ENCODE assay signal across 1 cellular context in genomic region chr1:163357378-163357777, GRCh38.
TF ChIP-seq lines count a peak whose summit lies in the region.

No MANE protein-coding gene starts in this region.

TF ChIP-seq in endothelial cell of umbilical vein, 7 proteins besides CTCF, POLR2A, EP300 and RAD21:
- no peak for TF ChIP-seq GATA2 (IDR thresholded peaks at IDR 0.05; ENCODE audit: insufficient read depth, insufficient read length, low read depth, low read length)
- TF ChIP-seq JUN (IDR thresholded peaks at IDR 0.05; ENCODE audit: borderline replicate concordance, insufficient read depth, insufficient read length, low read depth) = peak; percentile 52
